Comparison of ENCODE assay signal across 8 cellular contexts in the genomic region with DNA sequence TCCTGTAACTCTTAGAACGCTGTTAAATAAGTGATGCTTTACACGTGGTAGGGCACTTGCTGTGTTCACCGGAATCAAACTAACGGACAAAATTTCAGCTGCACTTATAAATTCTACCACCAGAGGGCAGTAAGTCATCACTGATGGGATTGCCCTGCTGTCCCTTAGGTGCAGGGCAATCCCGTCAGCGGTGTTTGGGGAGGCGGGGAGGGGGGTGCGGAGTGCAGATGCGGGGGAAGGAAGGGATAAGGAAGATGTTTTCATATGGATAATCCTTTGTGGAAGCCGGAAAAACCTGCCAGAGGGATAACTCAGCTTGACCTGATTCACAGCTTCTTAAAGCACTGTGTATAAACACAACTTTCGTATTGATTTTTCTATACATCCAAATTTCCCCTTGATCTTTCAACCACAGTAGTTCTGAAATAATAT. TPM values are rescaled to one million over a fixed set of nuclear protein-coding genes. Genes with fewer than 3 reads are reported as not detected.
A peak's percentile ranks its signal among the peaks of the same experiment; 100 is the strongest.
DNase-seq lines count a peak whose midpoint lies in the region; ATAC-seq and TF ChIP-seq lines count a peak whose summit lies in the region.

No MANE protein-coding gene starts in this region.

- H3K4me1 ChIP-seq in right atrium auricular region, result no peaks in the 10 kb centered on the region

- DNase-seq in GM12864 (ENCODE audit: low read depth) (peak; percentile 26), NB4 (ENCODE audit: low read depth) (peak; percentile 71), SW 1271 (lab: John Stamatoyannopoulos, UW) (peak; percentile 24 to 73), amniotic stem cell (lab: John Stamatoyannopoulos, UW) (peak; percentile 8), right atrium auricular region (ENCODE audit: low spot score) (no peak), retina (peak; percentile 80)

- H3K27ac ChIP-seq in right atrium auricular region, result no peak overlapping the region

- TF ChIP-seq CTCF in GM12864 (IDR thresholded peaks at IDR 0.05; ENCODE audit: low read depth, low read length, missing control alignments), result peak; percentile 75
- TF ChIP-seq CTCF in NB4 (IDR thresholded peaks at IDR 0.05; ENCODE audit: low read depth, low read length), result peak; percentile 65
- peak; percentile 89 to 95 for TF ChIP-seq CTCF in right atrium auricular region (IDR thresholded peaks at IDR 0.05)

- H3K36me3 ChIP-seq in right atrium auricular region, result no peaks in the 10 kb centered on the region

- ATAC-seq in HG02840 (IDR thresholded peaks at IDR 0.05; ENCODE audit: low FRiP score, unreplicated experiment) (no peak), HG03520 (IDR thresholded peaks at IDR 0.05; ENCODE audit: unreplicated experiment) (no peak)

- TF ChIP-seq POLR2A in NB4 (IDR thresholded peaks at IDR 0.05; ENCODE audit: extremely low read depth, insufficient read length), result no peak

- peaks cover 0 to 5% of the 10 kb centered on the region in 2 donors for H3K27me3 ChIP-seq in right atrium auricular region

- no peak overlapping the region for H3K4me3 ChIP-seq in GM12864 (ENCODE audit: low read depth, low read length)
- no peak overlapping the region for H3K4me3 ChIP-seq in NB4 (ENCODE audit: low read depth, low read length)
- H3K4me3 ChIP-seq in right atrium auricular region, result no peak overlapping the region

- H3K9me3 ChIP-seq in right atrium auricular region, result no peaks in the 10 kb centered on the region

RNA-seq across cellular contexts. Expression of gene SLC10A1, which starts 21.7 kb away (rescaled TPM):
- total RNA-seq in right atrium auricular region, result under 1 TPM in 1 of 2 donors, not detected in 1; 0.16 TPM

RNA-seq across cellular contexts. Expression of gene SRSF5, which starts 51.8 kb away (rescaled TPM):
- total RNA-seq in right atrium auricular region, result 100 to 1,000 TPM in 1 of 2 donors, 10 to 100 TPM in 1; 96.8 to 111 TPM
